ENCODE assay signal across 7 cellular contexts in the genomic region with DNA sequence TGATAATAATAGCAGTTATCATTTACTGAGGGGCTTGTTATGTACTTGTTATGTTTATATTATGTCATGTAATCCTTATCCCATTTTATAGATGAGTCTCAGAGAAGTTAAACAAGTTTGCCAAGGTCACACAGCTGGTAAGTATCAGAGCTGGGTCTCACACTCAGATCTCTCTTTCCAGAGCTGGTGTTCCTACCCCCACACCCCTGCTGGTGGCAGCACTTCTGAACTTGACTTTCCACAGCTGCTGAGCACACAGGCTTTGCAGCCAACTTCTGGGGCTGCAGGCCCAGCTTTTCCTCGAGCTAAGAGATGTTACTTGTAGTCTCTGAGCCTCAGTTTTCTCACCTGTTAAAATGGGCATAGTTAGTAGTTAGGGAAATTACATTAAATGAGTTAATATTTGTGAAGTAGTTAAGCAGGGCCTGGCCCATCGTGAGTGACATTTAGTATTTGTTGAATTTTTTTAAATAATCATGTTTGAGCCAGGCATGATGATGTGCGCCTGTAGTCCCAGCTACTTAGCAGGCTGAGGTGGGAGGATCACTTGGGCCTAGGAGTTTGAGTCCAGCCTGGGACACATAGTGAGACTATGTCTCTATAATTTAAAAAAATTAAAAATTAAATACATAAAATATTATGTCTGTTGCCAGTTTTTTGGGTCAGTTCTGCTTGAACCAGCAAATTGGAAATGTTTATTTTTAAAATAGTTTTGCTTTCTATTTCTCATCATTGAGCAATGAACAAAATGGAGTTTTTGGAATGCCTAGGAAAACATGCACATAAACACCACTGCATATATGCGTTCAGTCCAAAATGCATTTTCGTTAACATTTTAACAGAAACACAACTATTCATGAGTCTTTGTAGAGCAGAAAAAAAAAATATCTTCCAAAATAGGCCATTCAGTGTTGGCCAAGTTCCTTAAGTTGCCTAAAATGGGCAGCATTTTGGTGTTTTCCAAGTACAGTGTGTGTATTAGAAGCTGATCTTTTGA.
DNase-seq lines count a peak whose midpoint lies in the region; ATAC-seq and TF ChIP-seq lines count a peak whose summit lies in the region.

No MANE protein-coding gene starts in this region.

- 73 to 88% (median 77%) methylated on average over 5 of the region's 5 CpGs for WGBS in spleen, 5 donors

- H3K9me3 ChIP-seq in spleen = no peaks in the 10 kb centered on the region

- in situ Hi-C loops in SK-MEL-5 (cut with HindIII; ENCODE audit: low pct_unique_long_range_greater_than_20kb, low sequenced_read_pairs) = no loop called here

- TF ChIP-seq CTCF in foreskin keratinocyte (conservative IDR thresholded peaks at IDR 0.05) (peak; percentile 58), spleen (IDR thresholded peaks at IDR 0.05 in 8 of 11, conservative IDR thresholded peaks at IDR 0.05 in 3 of 11) (peak in 6 of 11 experiments; percentile 13 to 45 (median 30))

- no peaks in the 10 kb centered on the region for H3K36me3 ChIP-seq in spleen

- no peak overlapping the region for H3K4me3 ChIP-seq in spleen

- H3K27ac ChIP-seq in foreskin keratinocyte = no peak overlapping the region
- peak overlapping the region in 5 of 8 donors; percentile 30 to 47 (median 40) for H3K27ac ChIP-seq in spleen

- H3K4me1 ChIP-seq in foreskin keratinocyte (no peaks in the 10 kb centered on the region), spleen (peaks cover 0 to 6% (median 0%) of the 10 kb centered on the region in 6 donors)

- DNase-seq in HCEC 1CT (peak; percentile 75), SK-MEL-5 (ENCODE audit: low read depth, low spot score) (peak; percentile 66), foreskin keratinocyte (peak in 1 of 2 donors; percentile 27), spleen (no peak), NCI-H748 (lab: John Stamatoyannopoulos, UW; ENCODE audit: unreplicated experiment) (no peak), 8988T (no peak)

- intact Hi-C loops in spleen (cut with DNase I; ENCODE audit: low total_unique reads) = no loop called here

- ATAC-seq in foreskin keratinocyte (peak; percentile 16), HG02938 (IDR thresholded peaks at IDR 0.05; ENCODE audit: unreplicated experiment) (no peak)

- H3K27me3 ChIP-seq in foreskin keratinocyte (peaks cover 6% of the 10 kb centered on the region), spleen (replicated peaks in 1 of 7) (no peaks in the 10 kb centered on the region)

- no peak for TF ChIP-seq POLR2A in spleen (IDR thresholded peaks at IDR 0.05)

Comparison
In these comparisons a context has a peak if more than half of its experiments do, and no peak if none do; other contexts are left out.
1. DNase-seq: peak in HCEC 1CT (single experiment) and SK-MEL-5 (single experiment); none in spleen (single experiment), NCI-H748 (single experiment) and 8988T (single experiment).